Comparison of ENCODE assay signal across 30 cellular contexts in genomic region chr18:49275448-49275847, GRCh38.
A peak's percentile ranks its signal among the peaks of the same experiment; 100 is the strongest.
DNase-seq lines count a peak whose midpoint lies in the region; ATAC-seq, FAIRE-seq and TF ChIP-seq lines count a peak whose summit lies in the region.
"Had no signal": no experiment of that assay in that cellular context is flagged by ENCODE, and none has a peak within 500 bp of the region (broad histone marks: within the 10 kb centered on the region; RNA-seq: fewer than 3 reads in every experiment).

No MANE protein-coding gene starts in this region.

- no peaks in the 10 kb centered on the region for H3K9me1 ChIP-seq in K562 (ENCODE audit: control insufficient read depth, insufficient read depth, low read length)

- FAIRE-seq in HepG2 (lab: Jason Lieb, UNC) (no peak), K562 (lab: Jason Lieb, UNC) (no peak)
- FAIRE-seq: A549 had no signal

- intact Hi-C loops in HepG2 (cut with micrococcal nuclease; ENCODE audit: unreplicated experiment) (no loop called here), right lobe of liver (cut with DNase I) (no loop called here), K562 (cut with micrococcal nuclease) (no loop called here), lower lobe of right lung (cut with DNase I) (no loop called here)

- no peak overlapping the region for H3K4me3 ChIP-seq in HepG2 (replicated peaks in 1 of 3; ENCODE audit: insufficient read depth in 1 of 3, low read depth in 2 of 3, low read length in 3 of 3)
- H3K4me3 ChIP-seq in right lobe of liver = no peak overlapping the region
- H3K4me3 ChIP-seq in K562 = no peak overlapping the region
- H3K4me3 ChIP-seq in effector memory CD4-positive, alpha-beta T cell (ENCODE audit: insufficient read depth, low read depth, low read length, poor library complexity, severe bottlenecking) = no peak overlapping the region
- H3K4me3 ChIP-seq in lower lobe of right lung = no peak overlapping the region
- H3K4me3 ChIP-seq: A549; BLaER1; BLaER1 treated with 17β-estradiol and CSF1 and Interleukin-3, amounts not matched to agents 10 nM and 100 nM had no signal

- CTCF ChIA-PET in HepG2 (lab: Yijun Ruan, JAX; ENCODE audit: low intra/inter-chr PET ratio, low total read pairs) = no interaction called here
- CTCF ChIA-PET in K562 (lab: Yijun Ruan, JAX; ENCODE audit: low intra/inter-chr PET ratio) = no interaction called here

- H3K4me2 ChIP-seq in HepG2 (ENCODE audit: low read depth, low read length) = no peak overlapping the region
- H3K4me2 ChIP-seq in K562 (ENCODE audit: insufficient read depth, low read length) = no peak overlapping the region
- H3K4me2 ChIP-seq: A549; BLaER1; BLaER1 treated with 17β-estradiol and CSF1 and Interleukin-3, amounts not matched to agents 10 nM and 100 nM had no signal

- no peak for ATAC-seq in HepG2
- no peak for ATAC-seq in right lobe of liver
- no peak for ATAC-seq in K562
- no peak for ATAC-seq in lower lobe of right lung
- ATAC-seq: A549; CD8-positive, alpha-beta T cell had no signal

- POLR2A ChIA-PET in HepG2 (lab: Yijun Ruan, JAX) = no interaction called here
- POLR2A ChIA-PET in K562 (lab: Yijun Ruan, JAX) = no interaction called here

- DNase-seq in HepG2 (ENCODE audit: low spot score) = no peak
- no peak for DNase-seq in right lobe of liver
- no peak for DNase-seq in K562 (ENCODE audit: extremely low read depth in 1 of 4, low spot score in 3 of 4)
- no peak for DNase-seq in epithelial cell of prostate (ENCODE audit: low read depth, low spot score)
- no peak for DNase-seq in effector memory CD4-positive, alpha-beta T cell
- no peak for DNase-seq in lower lobe of right lung
- DNase-seq: 8988T; ACHN; AML-193; BE2C; C1 segment of cervical spinal cord; Caco-2; Calu3; CD4-positive, alpha-beta memory T cell; CD4-positive, alpha-beta T cell; CD4-positive, CD25-positive, alpha-beta regulatory T cell; CD8-positive, alpha-beta memory T cell; CD8-positive, alpha-beta T cell; COR-L47; DMS 273 treated with DMSO at 0.1 percent for 48 hours; DMS153; DMS53; DMS79; DMS79 treated with DMSO at 0.1 percent for 48 hours; DND-41; EL had no signal

- H3K27me3 ChIP-seq in HepG2 (ENCODE audit: control insufficient read depth in 1 of 2, insufficient read depth in 2 of 2, low read length in 2 of 2) = no peaks in the 10 kb centered on the region
- H3K27me3 ChIP-seq in right lobe of liver = no peaks in the 10 kb centered on the region
- no peaks in the 10 kb centered on the region for H3K27me3 ChIP-seq in K562 (ENCODE audit: control insufficient read depth in 2 of 2, insufficient read depth in 2 of 2, low read length in 2 of 2)
- H3K27me3 ChIP-seq in effector memory CD4-positive, alpha-beta T cell (replicated peaks; ENCODE audit: control insufficient read depth, insufficient read depth, low read length, poor library complexity, severe bottlenecking) = no peaks in the 10 kb centered on the region
- no peaks in the 10 kb centered on the region for H3K27me3 ChIP-seq in lower lobe of right lung (ENCODE audit: low read depth)
- H3K27me3 ChIP-seq: BE2C; BLaER1; BLaER1 treated with 17β-estradiol and CSF1 and Interleukin-3, amounts not matched to agents 10 nM and 100 nM had no signal

- H2AFZ ChIP-seq in HepG2 (ENCODE audit: low read length) = no peak overlapping the region
- H2AFZ ChIP-seq in K562 (ENCODE audit: low read depth, low read length) = no peak overlapping the region

- no peak for TF ChIP-seq POLR2A in HepG2 (IDR thresholded peaks at IDR 0.05; ENCODE audit: insufficient read depth in 1 of 2, low read depth in 2 of 2, low read length in 2 of 2)
- TF ChIP-seq POLR2A in right lobe of liver (IDR thresholded peaks at IDR 0.05) = no peak
- TF ChIP-seq POLR2A in K562 (conservative IDR thresholded peaks at IDR 0.05) = no peak

- no peak overlapping the region for H3K27ac ChIP-seq in HepG2 (ENCODE audit: extremely low read length, insufficient read depth, low read length)
- no peak overlapping the region for H3K27ac ChIP-seq in right lobe of liver
- H3K27ac ChIP-seq in K562 (ENCODE audit: extremely low read depth, low read depth, low read length) = no peak overlapping the region
- H3K27ac ChIP-seq in epithelial cell of prostate = peak overlapping the region; percentile 75
- no peak overlapping the region for H3K27ac ChIP-seq in effector memory CD4-positive, alpha-beta T cell (ENCODE audit: insufficient read depth, low read length, poor library complexity, severe bottlenecking)
- H3K27ac ChIP-seq in lower lobe of right lung = no peak overlapping the region
- H3K27ac ChIP-seq: A549; BLaER1; BLaER1 treated with 17β-estradiol and CSF1 and Interleukin-3, amounts not matched to agents 10 nM and 100 nM; C4-2B had no signal

- no TSS peak for BruUV-seq in HepG2 (replicated peaks; lab: Mats Ljungman, UMichigan)
- no TSS peak for BruUV-seq in K562 (replicated peaks; lab: Mats Ljungman, UMichigan)

- no peak overlapping the region for H3K9ac ChIP-seq in HepG2 (ENCODE audit: insufficient read depth, low read depth, low read length)
- H3K9ac ChIP-seq in K562 (ENCODE audit: insufficient read depth in 1 of 2, low read depth in 2 of 2, low read length in 2 of 2) = no peak overlapping the region
- H3K9ac ChIP-seq: BLaER1; BLaER1 treated with 17β-estradiol and CSF1 and Interleukin-3, amounts not matched to agents 10 nM and 100 nM had no signal

- TF ChIP-seq CTCF in HepG2 (CRISPR knock-in tag; IDR thresholded peaks at IDR 0.05) = no peak
- TF ChIP-seq CTCF in right lobe of liver (IDR thresholded peaks at IDR 0.05) = no peak
- TF ChIP-seq CTCF in K562 (IDR thresholded peaks at IDR 0.05 in 2 of 3, conservative IDR thresholded peaks at IDR 0.05 in 1 of 3; ENCODE audit: insufficient read depth in 2 of 3, low read depth in 1 of 3, low read length in 3 of 3) = no peak
- TF ChIP-seq CTCF in lower lobe of right lung (IDR thresholded peaks at IDR 0.05) = no peak

- H3K36me3 ChIP-seq in HepG2 (replicated peaks in 1 of 2; ENCODE audit: control insufficient read depth in 1 of 2, insufficient read depth in 2 of 2, low read length in 2 of 2) (peaks cover 0 to 8% of the 10 kb centered on the region in 2 experiments; a peak in 2 of 5 replicates), right lobe of liver (no peaks in the 10 kb centered on the region), K562 (ENCODE audit: control insufficient read depth, insufficient read depth, low read length) (0 out of 3 replicates have a peak, but pooled peaks cover 2% of the 10 kb centered on the region), lower lobe of right lung (peaks cover 14% of the 10 kb centered on the region)
- peaks cover 14% of the 10 kb centered on the region for H3K36me3 ChIP-seq in effector memory CD4-positive, alpha-beta T cell (ENCODE audit: control insufficient read depth, insufficient read depth, low read length)
- H3K36me3 ChIP-seq: BE2C had no signal

- H3K9me3 ChIP-seq in HepG2 (ENCODE audit: low read length) = no peaks in the 10 kb centered on the region
- no peaks in the 10 kb centered on the region for H3K9me3 ChIP-seq in right lobe of liver
- no peaks in the 10 kb centered on the region for H3K9me3 ChIP-seq in K562 (replicated peaks; ENCODE audit: control insufficient read depth, insufficient read depth, low read depth, low read length)
- no peaks in the 10 kb centered on the region for H3K9me3 ChIP-seq in effector memory CD4-positive, alpha-beta T cell (ENCODE audit: control insufficient read depth, low read length)
- H3K9me3 ChIP-seq in lower lobe of right lung = no peaks in the 10 kb centered on the region
- H3K9me3 ChIP-seq: BE2C, Caco-2 had no signal

- TF ChIP-seq RAD21 in HepG2 (CRISPR knock-in tag; IDR thresholded peaks at IDR 0.05) (no peak), K562 (CRISPR knock-in tag; conservative IDR thresholded peaks at IDR 0.05 in 1 of 2, IDR thresholded peaks at IDR 0.05 in 1 of 2) (no peak)

- H4K20me1 ChIP-seq in HepG2 (ENCODE audit: insufficient read depth, low read length) (no peaks in the 10 kb centered on the region), K562 (replicated peaks; ENCODE audit: control insufficient read depth, insufficient read depth, low read length) (no peaks in the 10 kb centered on the region)
- H4K20me1 ChIP-seq: BLaER1; BLaER1 treated with 17β-estradiol and CSF1 and Interleukin-3, amounts not matched to agents 10 nM and 100 nM had no signal

- no peak for TF ChIP-seq EP300 in HepG2 (IDR thresholded peaks at IDR 0.05; ENCODE audit: low read depth in 2 of 2, low read length in 2 of 2)
- no peak for TF ChIP-seq EP300 in HepG2 (CRISPR knock-in tag; IDR thresholded peaks at IDR 0.05; ENCODE audit: borderline replicate concordance)
- no peak for TF ChIP-seq EP300 in K562 (IDR thresholded peaks at IDR 0.05; ENCODE audit: low read length)

- H3K4me1 ChIP-seq in HepG2 (ENCODE audit: insufficient read depth, low read length) = no peaks in the 10 kb centered on the region
- no peaks in the 10 kb centered on the region for H3K4me1 ChIP-seq in right lobe of liver
- H3K4me1 ChIP-seq in K562 (replicated peaks in 1 of 2; ENCODE audit: control insufficient read depth in 2 of 2, insufficient read depth in 2 of 2, low read length in 2 of 2) = no peaks in the 10 kb centered on the region; a peak in 2 of 5 replicates
- H3K4me1 ChIP-seq in effector memory CD4-positive, alpha-beta T cell (ENCODE audit: control insufficient read depth, insufficient read depth, low read length, poor library complexity, severe bottlenecking) = no peaks in the 10 kb centered on the region
- no peaks in the 10 kb centered on the region for H3K4me1 ChIP-seq in lower lobe of right lung
- H3K4me1 ChIP-seq: A549; BE2C; BLaER1; BLaER1 treated with 17β-estradiol and CSF1 and Interleukin-3, amounts not matched to agents 10 nM and 100 nM; Caco-2 had no signal

- in situ Hi-C loops in HepG2 (cut with HindIII; ENCODE audit: extremely low pct_ligation_motif_present, low pct_unique_long_range_greater_than_20kb) (no loop called here), K562 (cut with MboI) (no loop called here)

- H3K79me2 ChIP-seq in HepG2 (ENCODE audit: insufficient read depth, low read length) = no peaks in the 10 kb centered on the region
- H3K79me2 ChIP-seq in K562 (ENCODE audit: control insufficient read depth, insufficient read depth, low read length) = no peaks in the 10 kb centered on the region

TF ChIP-seq in HepG2, 621 proteins besides CTCF, POLR2A, EP300 and RAD21:
- TF ChIP-seq ZNF121 (CRISPR knock-in tag; IDR thresholded peaks at IDR 0.05) = peak; percentile 57; the same call in 1 of the 2 replicates
- no peak for TF ChIP-seq ZNF33A (CRISPR knock-in tag; IDR thresholded peaks at IDR 0.05; ENCODE audit: borderline replicate concordance)

TF ChIP-seq in K562, 482 proteins besides CTCF, POLR2A, EP300 and RAD21:
- TF ChIP-seq RBM25 (IDR thresholded peaks at IDR 0.05; ENCODE audit: low read depth, low read length, severe bottlenecking) = peak; percentile 66
- TF ChIP-seq ZNF121 (CRISPR knock-in tag; conservative IDR thresholded peaks at IDR 0.05) = peak; percentile 57; the same call in 1 of the 2 replicates
- TF ChIP-seq KDM2B (CRISPR knock-in tag; IDR thresholded peaks at IDR 0.05) = no peak
TF ChIP-seq in K562: peak in this region for 2.

Comparison
In these comparisons a context has a peak if more than half of its experiments do, and no peak if none do; other contexts are left out.
1. Of the 241 proteins assayed by ChIP-seq in both HepG2 and K562: peak only in HepG2: none; only in K562: none; in both: ZNF121; in neither: 240.